ENCODE assay signal across 8 cellular contexts in the genomic region with DNA sequence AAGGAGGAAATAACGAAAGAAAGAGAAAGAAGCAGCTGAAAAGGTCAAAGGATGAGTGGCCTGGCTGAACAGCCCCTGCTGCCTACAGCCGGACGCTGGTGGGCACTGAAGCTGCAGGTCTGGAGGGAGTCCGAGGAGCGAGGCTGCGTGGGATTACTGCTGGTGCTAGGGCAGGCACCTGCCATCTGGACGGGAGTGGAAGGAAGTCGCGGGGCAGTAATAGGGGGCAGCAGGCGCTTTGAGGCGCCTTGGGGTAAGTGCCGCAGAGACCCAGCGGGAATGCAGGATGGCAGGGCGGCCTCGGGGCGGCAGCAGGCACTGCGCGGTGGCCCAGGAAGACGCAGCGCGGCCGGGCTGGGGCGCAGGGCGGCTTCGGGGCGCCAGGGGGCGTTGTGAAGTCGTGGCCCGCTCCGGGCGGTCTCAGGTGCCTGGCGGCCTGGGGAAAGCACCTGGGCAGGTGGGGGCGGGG. TPM values are rescaled to one million over a fixed set of nuclear protein-coding genes. Genes with fewer than 3 reads are reported as not detected.
A peak's percentile ranks its signal among the peaks of the same experiment; 100 is the strongest.
DNase-seq lines count a peak whose midpoint lies in the region; ATAC-seq and TF ChIP-seq lines count a peak whose summit lies in the region.

No MANE protein-coding gene starts in this region.

- peak overlapping the region; percentile 42 for H3K4me3 Mint-ChIP-seq in activated CD4-positive, alpha-beta T cell treated with anti-CD3 and anti-CD28 coated beads, Interleukin-2, amount 10 ng/mL, durations not matched to agents 7 days and 5 days

- peaks cover 5 to 12% of the 10 kb centered on the region in 2 donors for H3K4me1 ChIP-seq in left lung

- H3K27me3 Mint-ChIP-seq in activated CD4-positive, alpha-beta T cell treated with anti-CD3 and anti-CD28 coated beads, Interleukin-2, amount 10 ng/mL, durations not matched to agents 7 days and 5 days, result peaks cover 56% of the 10 kb centered on the region

- H3K4me3 ChIP-seq in coronary artery (peak overlapping the region; percentile 67), left lung (peak overlapping the region; percentile 35 to 54)

- no peak overlapping the region for H3K27ac ChIP-seq in coronary artery
- H3K27ac ChIP-seq in left lung, result no peak overlapping the region

- H3K27ac Mint-ChIP-seq in activated CD4-positive, alpha-beta T cell treated with anti-CD3 and anti-CD28 coated beads, Interleukin-2, amount 10 ng/mL, durations not matched to agents 7 days and 5 days, result no peak overlapping the region

- H3K4me1 Mint-ChIP-seq in activated CD4-positive, alpha-beta T cell treated with anti-CD3 and anti-CD28 coated beads, Interleukin-2, amount 10 ng/mL, durations not matched to agents 7 days and 5 days, result peaks cover 8% of the 10 kb centered on the region

- peaks cover 20 to 77% of the 10 kb centered on the region in 2 donors for H3K27me3 ChIP-seq in left lung

- TF ChIP-seq CTCF in coronary artery (IDR thresholded peaks at IDR 0.05), result peak; percentile 100
- TF ChIP-seq CTCF in left lung (IDR thresholded peaks at IDR 0.05), result peak; percentile 94 to 95

- no peaks in the 10 kb centered on the region for H3K9me3 ChIP-seq in left lung

- H3K36me3 Mint-ChIP-seq in activated CD4-positive, alpha-beta T cell treated with anti-CD3 and anti-CD28 coated beads, Interleukin-2, amount 10 ng/mL, durations not matched to agents 7 days and 5 days (ENCODE audit: low read depth), result no peaks in the 10 kb centered on the region

- intact Hi-C loops in left lung (cut with DNase I), result loop anchor here (10.0 kb wide), 1 partner anchor 253 kb away; no protein-coding TSS in a partner anchor

- DNase-seq in 8988T, result peak; percentile 80
- DNase-seq in NCI-H2227 (lab: John Stamatoyannopoulos, UW; ENCODE audit: unreplicated experiment), result peak; percentile 78
- DNase-seq in activated CD4-positive, alpha-beta T cell treated with anti-CD3 and anti-CD28 coated beads, Interleukin-2, amount 10 ng/mL, durations not matched to agents 7 days and 5 days, result peak; percentile 73
- no peak for DNase-seq in coronary artery (ENCODE audit: low spot score)
- peak; percentile 75 to 93 for DNase-seq in left lung
- peak; percentile 59 to 75 for DNase-seq in stimulated activated CD4-positive, alpha-beta T cell treated with anti-CD3 and anti-CD28 coated beads, Interleukin-4, amount 100 ng/mL, for 48 hours (ENCODE audit: low read depth in 2 of 2)

- H3K36me3 ChIP-seq in left lung, result no peaks in the 10 kb centered on the region

- peak; percentile 72 for ATAC-seq in GM18519 (IDR thresholded peaks at IDR 0.05; ENCODE audit: low FRiP score, unreplicated experiment)
- ATAC-seq in HG03097 (IDR thresholded peaks at IDR 0.05; ENCODE audit: low FRiP score, unreplicated experiment), result peak; percentile 82
- ATAC-seq in left lung, result peak; percentile 99

- H3K9me3 Mint-ChIP-seq in activated CD4-positive, alpha-beta T cell treated with anti-CD3 and anti-CD28 coated beads, Interleukin-2, amount 10 ng/mL, durations not matched to agents 7 days and 5 days, result no peaks in the 10 kb centered on the region

- POLR2A ChIA-PET in activated CD4-positive, alpha-beta T cell treated with anti-CD3 and anti-CD28 coated beads, Interleukin-2, amount 10 ng/mL, durations not matched to agents 7 days and 5 days (lab: Charles Lee), result no interaction called here

- CTCF ChIA-PET in activated CD4-positive, alpha-beta T cell treated with anti-CD3 and anti-CD28 coated beads, Interleukin-2, amount 10 ng/mL, durations not matched to agents 7 days and 5 days (lab: Charles Lee), result interaction anchor here (1.5 to 2.6 kb wide), 2 partner anchors 33 to 252 kb away, joined by 3 to 6 read pairs; no protein-coding TSS in a partner anchor

RNA-seq across cellular contexts. Expression of a gene that starts 0.3 kb away (rescaled TPM):
- not detected for total RNA-seq in activated CD4-positive, alpha-beta T cell treated with anti-CD3 and anti-CD28 coated beads, Interleukin-2, amount 10 ng/mL, durations not matched to agents 7 days and 5 days
- total RNA-seq in left lung, result 1 to 10 TPM; 5.4 to 7.8 TPM

RNA-seq across cellular contexts. Expression of a gene that starts 33.0 kb away (rescaled TPM):
- 1 to 10 TPM; 6.6 to 6.8 TPM for total RNA-seq in activated CD4-positive, alpha-beta T cell treated with anti-CD3 and anti-CD28 coated beads, Interleukin-2, amount 10 ng/mL, durations not matched to agents 7 days and 5 days
- total RNA-seq in left lung, result 10 to 100 TPM; 10.9 to 17.7 TPM

Comparison
In these comparisons a context has a peak if more than half of its experiments do, and no peak if none do; other contexts are left out.
1. RNA of a gene that starts 0.3 kb away (total RNA-seq): 5.4 to 7.8 TPM in left lung; not detected in activated CD4-positive, alpha-beta T cell treated with anti-CD3 and anti-CD28 coated beads, Interleukin-2, amount 10 ng/mL, durations not matched to agents 7 days and 5 days; every median in the first group is over 4 times any median in the second.
2. Peak in every context shown above with its lines, with median percentiles within 50 percentile points of each other: ATAC-seq.